1 cellular context compared by ENCODE assay signal in genomic region chr1:40824591-40825429, GRCh38.
TF ChIP-seq lines count a peak whose summit lies in the region.

No MANE protein-coding gene starts in this region.

TF ChIP-seq in K562, 482 proteins besides CTCF, POLR2A, EP300 and RAD21:
- TF ChIP-seq MTA2 (IDR thresholded peaks at IDR 0.05; ENCODE audit: low read depth) (no peak), ZFP36 (IDR thresholded peaks at IDR 0.05; ENCODE audit: low read depth, low read length, partially characterized antibody) (peak; percentile 27), ZNF436 (CRISPR knock-in tag; IDR thresholded peaks at IDR 0.05) (no peak)
